12 cellular contexts compared by ENCODE assay signal in the genomic region with DNA sequence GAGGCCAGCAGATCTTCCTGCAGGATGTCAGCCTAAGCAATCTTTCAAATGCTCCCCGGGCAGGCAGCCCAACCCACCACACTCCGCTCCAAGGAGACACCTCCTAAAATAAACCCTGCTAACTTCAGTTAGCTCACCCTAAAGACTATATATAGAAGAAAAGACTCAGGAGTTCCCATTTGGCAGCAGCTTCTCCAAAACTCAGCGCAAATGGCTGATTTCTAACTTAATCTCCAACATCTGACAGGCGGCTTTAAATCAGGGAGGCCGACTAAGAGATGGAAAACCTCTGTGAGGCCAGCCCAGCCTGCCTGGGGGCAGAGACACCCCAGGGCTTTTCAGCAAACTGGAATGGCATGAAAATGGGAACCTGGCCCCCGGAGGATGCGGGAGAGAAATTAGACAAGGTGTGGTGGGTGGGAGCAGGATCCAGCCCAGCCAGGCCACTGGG.
DNase-seq lines count a peak whose midpoint lies in the region; ATAC-seq lines count a peak whose summit lies in the region.
"Had no signal": no experiment of that assay in that cellular context is flagged by ENCODE, and none has a peak within 500 bp of the region (broad histone marks: within the 10 kb centered on the region; RNA-seq: fewer than 3 reads in every experiment).

No MANE protein-coding gene starts in this region.

- H3K9me3 Mint-ChIP-seq in central memory CD8-positive, alpha-beta T cell = no peaks in the 10 kb centered on the region

- H3K4me3 ChIP-seq in HUES64 (ENCODE audit: low read length) = no peak overlapping the region
- H3K4me3 ChIP-seq in mesenchymal stem cell (ENCODE audit: insufficient read depth in 1 of 2, low read depth in 1 of 2, low read length in 2 of 2) = no peak overlapping the region
- H3K4me3 ChIP-seq: lower lobe of right lung had no signal

- H3K18ac ChIP-seq in mesenchymal stem cell (ENCODE audit: low read depth in 1 of 2, low read length in 2 of 2) = no peak overlapping the region

- H3K27me3 Mint-ChIP-seq in central memory CD8-positive, alpha-beta T cell = no peaks in the 10 kb centered on the region

- H2BK5ac ChIP-seq in mesenchymal stem cell (ENCODE audit: low read depth, low read length, poor library complexity, severe bottlenecking) = no peak overlapping the region

- no peaks in the 10 kb centered on the region for H3K27me3 ChIP-seq in HUES64 (ENCODE audit: insufficient read depth, low read length)
- H3K27me3 ChIP-seq in mesenchymal stem cell (ENCODE audit: control insufficient read depth in 1 of 2, insufficient read depth in 1 of 2, low read length in 2 of 2) = no peaks in the 10 kb centered on the region

- no peak overlapping the region for H3K23ac ChIP-seq in mesenchymal stem cell (ENCODE audit: low read length in 2 of 2)

- no peak overlapping the region for H3K4me2 ChIP-seq in mesenchymal stem cell (ENCODE audit: low read length, poor library complexity, severe bottlenecking)

- no peak overlapping the region for H2BK12ac ChIP-seq in mesenchymal stem cell (ENCODE audit: low read length in 2 of 2)

- peak overlapping the region; percentile 67 for H3K27ac Mint-ChIP-seq in central memory CD8-positive, alpha-beta T cell (ENCODE audit: low read depth)

- H3K9me3 ChIP-seq in HUES64 (ENCODE audit: insufficient read depth, low read depth, low read length) (no peaks in the 10 kb centered on the region), mesenchymal stem cell (ENCODE audit: control insufficient read depth, low read length) (no peaks in the 10 kb centered on the region)
- H3K9me3 ChIP-seq: lower lobe of right lung had no signal

- peaks cover 6% of the 10 kb centered on the region for H3K36me3 Mint-ChIP-seq in central memory CD8-positive, alpha-beta T cell (ENCODE audit: insufficient read depth)

- H2AFZ ChIP-seq in mesenchymal stem cell (ENCODE audit: low read depth, low read length) = no peak overlapping the region

- no peak for ATAC-seq in central memory CD8-positive, alpha-beta T cell (replicated peaks; ENCODE audit: extremely low read depth, poor library complexity, severe bottlenecking)
- ATAC-seq in GM18858 (IDR thresholded peaks at IDR 0.05; ENCODE audit: unreplicated experiment) = no peak
- no peak for ATAC-seq in HG03469 (IDR thresholded peaks at IDR 0.05; ENCODE audit: unreplicated experiment)
- ATAC-seq: lower lobe of right lung had no signal

- no peak overlapping the region for H3K4ac ChIP-seq in mesenchymal stem cell (ENCODE audit: low read depth in 1 of 2, low read length in 2 of 2)

- no peaks in the 10 kb centered on the region for H3K79me1 ChIP-seq in mesenchymal stem cell (replicated peaks; ENCODE audit: low read length, poor library complexity, severe bottlenecking)

- no peak overlapping the region for H4K91ac ChIP-seq in mesenchymal stem cell (ENCODE audit: low read length)

- H3K27ac ChIP-seq in HUES64 (ENCODE audit: low read depth, low read length) (peak overlapping the region; percentile 15; the same call in 1 of the 2 replicates), mesenchymal stem cell (ENCODE audit: low read length, poor library complexity, severe bottlenecking) (no peak overlapping the region)
- H3K27ac ChIP-seq: lower lobe of right lung had no signal

- H2AK5ac ChIP-seq in mesenchymal stem cell (ENCODE audit: low read length, severe bottlenecking) = no peak overlapping the region

- no peak for DNase-seq in central memory CD8-positive, alpha-beta T cell (ENCODE audit: low spot score in 2 of 2)
- no peak for DNase-seq in mesenchymal stem cell
- DNase-seq in stromal cell of bone marrow (ENCODE audit: low read depth) = peak; percentile 54
- no peak for DNase-seq in stimulated activated CD4-positive, alpha-beta T cell treated with anti-CD3 and anti-CD28 coated beads, Interleukin-2, amount 100 ng/mL, for 48 hours
- no peak for DNase-seq in stimulated activated naive CD4-positive, alpha-beta T cell treated with Interleukin-2 at 50 U/mL for 16 hours (lab: John Stamatoyannopoulos, UW)
- DNase-seq: activated T-cell treated with anti-CD3 and anti-CD28 coated beads, Interleukin-2, amount 50 U/mL, for 1 hour; effector memory CD4-positive, alpha-beta T cell; lower lobe of right lung; NCI-H1436 treated with DMSO at 0.1 percent for 48 hours had no signal

- 55% methylated on average over 7 of the region's 7 CpGs for WGBS in HUES64
- WGBS in mesenchymal stem cell = 41% methylated on average over 7 of the region's 7 CpGs

- H3K36me3 ChIP-seq in HUES64 (ENCODE audit: insufficient read depth, low read length) = no peaks in the 10 kb centered on the region
- peaks cover 0 to 3% of the 10 kb centered on the region in 2 experiments for H3K36me3 ChIP-seq in mesenchymal stem cell (ENCODE audit: control insufficient read depth in 1 of 2, insufficient read depth in 2 of 2, low read depth in 1 of 2, low read length in 2 of 2)
- H3K36me3 ChIP-seq: lower lobe of right lung had no signal

- H3K4me1 ChIP-seq in HUES64 (ENCODE audit: insufficient read depth, low read length) (peaks cover 44% of the 10 kb centered on the region), mesenchymal stem cell (ENCODE audit: control insufficient read depth, insufficient read depth, low read depth, low read length) (no peaks in the 10 kb centered on the region)

- no peak overlapping the region for H2BK15ac ChIP-seq in mesenchymal stem cell (ENCODE audit: low read depth, poor library complexity, severe bottlenecking)

- H3K4me1 Mint-ChIP-seq in central memory CD8-positive, alpha-beta T cell = peaks cover 65% of the 10 kb centered on the region

- H3K9ac ChIP-seq in HUES64 (ENCODE audit: low read depth, low read length) (no peak overlapping the region), mesenchymal stem cell (ENCODE audit: low read length) (peak overlapping the region; percentile 46)

- H2BK120ac ChIP-seq in mesenchymal stem cell (ENCODE audit: low read depth, low read length) = no peak overlapping the region

- H3K4me3 Mint-ChIP-seq in central memory CD8-positive, alpha-beta T cell = no peak overlapping the region

- H4K8ac ChIP-seq in mesenchymal stem cell (ENCODE audit: low read length) = no peak overlapping the region

- H3K14ac ChIP-seq in mesenchymal stem cell (ENCODE audit: low read length in 2 of 2) = no peak overlapping the region
